Comparison of ENCODE assay signal across 11 cellular contexts in genomic region chr4:46886711-46887110, GRCh38. TPM values are rescaled to one million over a fixed set of nuclear protein-coding genes. Genes with fewer than 3 reads are reported as not detected.
A peak's percentile ranks its signal among the peaks of the same experiment; 100 is the strongest.
DNase-seq lines count a peak whose midpoint lies in the region; TF ChIP-seq lines count a peak whose summit lies in the region.
"Had no signal": no experiment of that assay in that cellular context is flagged by ENCODE, and none has a peak within 500 bp of the region (broad histone marks: within the 10 kb centered on the region; RNA-seq: fewer than 3 reads in every experiment).

No MANE protein-coding gene starts in this region.

- H3K36me3 ChIP-seq in DOHH2 (ENCODE audit: control insufficient read depth, low read length) (no peaks in the 10 kb centered on the region), mesenchymal stem cell (ENCODE audit: control insufficient read depth in 1 of 2, insufficient read depth in 2 of 2, low read depth in 1 of 2, low read length in 2 of 2) (no peaks in the 10 kb centered on the region), Peyer's patch (no peaks in the 10 kb centered on the region)

- H3K27me3 ChIP-seq in DOHH2 (ENCODE audit: control insufficient read depth, low read length), result 0 out of 2 replicates have a peak, but pooled peaks cover 3% of the 10 kb centered on the region
- no peaks in the 10 kb centered on the region for H3K27me3 ChIP-seq in mesenchymal stem cell (ENCODE audit: control insufficient read depth in 1 of 2, insufficient read depth in 1 of 2, low read length in 2 of 2)
- no peaks in the 10 kb centered on the region for H3K27me3 ChIP-seq in Peyer's patch

- no peak overlapping the region for H3K18ac ChIP-seq in mesenchymal stem cell (ENCODE audit: low read depth in 1 of 2, low read length in 2 of 2)

- H2BK12ac ChIP-seq in mesenchymal stem cell (ENCODE audit: low read length in 2 of 2), result no peak overlapping the region

- H3K79me2 ChIP-seq in DOHH2 (ENCODE audit: control insufficient read depth, low read length), result no peaks in the 10 kb centered on the region

- TF ChIP-seq CTCF in DOHH2 (IDR thresholded peaks at IDR 0.05; ENCODE audit: low read depth, low read length, poor library complexity, severe bottlenecking) (peak; percentile 40), Peyer's patch (IDR thresholded peaks at IDR 0.05) (peak in 1 of 6 experiments; percentile 34)

- H2BK120ac ChIP-seq in mesenchymal stem cell (ENCODE audit: low read depth, low read length), result no peak overlapping the region

- no peak overlapping the region for H4K91ac ChIP-seq in mesenchymal stem cell (ENCODE audit: low read length)

- H2AK5ac ChIP-seq in mesenchymal stem cell (ENCODE audit: low read length, severe bottlenecking), result no peak overlapping the region

- H3K4me3 ChIP-seq in DOHH2 (ENCODE audit: low read length), result no peak overlapping the region
- H3K4me3 ChIP-seq in mesenchymal stem cell (ENCODE audit: insufficient read depth in 1 of 2, low read depth in 1 of 2, low read length in 2 of 2), result no peak overlapping the region
- H3K4me3 ChIP-seq in Peyer's patch, result no peak overlapping the region

- no peak overlapping the region for H3K4me2 ChIP-seq in DOHH2 (ENCODE audit: low read length)
- H3K4me2 ChIP-seq in mesenchymal stem cell (ENCODE audit: low read length, poor library complexity, severe bottlenecking), result no peak overlapping the region

- no peaks in the 10 kb centered on the region for H3K9me2 ChIP-seq in DOHH2 (replicated peaks; ENCODE audit: control insufficient read depth, low read length)

- no peak overlapping the region for H2BK15ac ChIP-seq in mesenchymal stem cell (ENCODE audit: low read depth, poor library complexity, severe bottlenecking)

- no peak overlapping the region for H2BK5ac ChIP-seq in mesenchymal stem cell (ENCODE audit: low read depth, low read length, poor library complexity, severe bottlenecking)

- no CpG with 5 or more reads among the region's 2 CpGs for WGBS in mesenchymal stem cell

- no peak overlapping the region for H3K14ac ChIP-seq in mesenchymal stem cell (ENCODE audit: low read length in 2 of 2)

- no peaks in the 10 kb centered on the region for H3K79me1 ChIP-seq in mesenchymal stem cell (replicated peaks; ENCODE audit: low read length, poor library complexity, severe bottlenecking)

- H3K4me1 ChIP-seq in DOHH2 (ENCODE audit: control insufficient read depth, low read length) (no peaks in the 10 kb centered on the region), mesenchymal stem cell (ENCODE audit: control insufficient read depth, insufficient read depth, low read depth, low read length) (no peaks in the 10 kb centered on the region), Peyer's patch (no peaks in the 10 kb centered on the region)

- no peak overlapping the region for H3K9ac ChIP-seq in mesenchymal stem cell (ENCODE audit: low read length)

- H3K4ac ChIP-seq in mesenchymal stem cell (ENCODE audit: low read depth in 1 of 2, low read length in 2 of 2), result no peak overlapping the region

- H3K27ac ChIP-seq in DOHH2 (ENCODE audit: low read depth, low read length) (no peak overlapping the region), mesenchymal stem cell (ENCODE audit: low read length, poor library complexity, severe bottlenecking) (no peak overlapping the region), Peyer's patch (no peak overlapping the region)

- no peak overlapping the region for H2AFZ ChIP-seq in mesenchymal stem cell (ENCODE audit: low read depth, low read length)

- DNase-seq in LHCN-M2 (ENCODE audit: low read depth) (peak; percentile 14), astrocyte of the hippocampus (ENCODE audit: low read depth, low spot score) (peak; percentile 18), mesenchymal stem cell (peak; percentile 31), HuH-7.5 (ENCODE audit: low spot score) (no peak), DMS114 treated with DMSO at 0.1 percent for 48 hours (lab: John Stamatoyannopoulos, UW; ENCODE audit: unreplicated experiment) (no peak), Peyer's patch (no peak), NCI-H2107 (lab: John Stamatoyannopoulos, UW) (no peak)
- DNase-seq: activated naive CD4-positive, alpha-beta T cell; stimulated activated naive CD8-positive, alpha-beta T cell treated with anti-CD3 and anti-CD28 coated beads, Interleukin-15, Interleukin-2, amounts not matched to agents 100 U/mL and 50 U/mL, for 24 hours; T-helper 17 cell had no signal

- H4K8ac ChIP-seq in mesenchymal stem cell (ENCODE audit: low read length), result no peak overlapping the region

- TF ChIP-seq POLR2A in Peyer's patch (IDR thresholded peaks at IDR 0.05), result no peak

- H3K9me3 ChIP-seq in DOHH2 (ENCODE audit: control insufficient read depth, insufficient read depth, low read length) (no peaks in the 10 kb centered on the region), mesenchymal stem cell (ENCODE audit: control insufficient read depth, low read length) (no peaks in the 10 kb centered on the region), Peyer's patch (no peaks in the 10 kb centered on the region)

- no peaks in the 10 kb centered on the region for H4K20me1 ChIP-seq in DOHH2 (ENCODE audit: control insufficient read depth, insufficient read depth, low read depth, low read length)

- H3F3A ChIP-seq in DOHH2 (ENCODE audit: control insufficient read depth, insufficient read depth), result no peaks in the 10 kb centered on the region

- no peak overlapping the region for H3K23ac ChIP-seq in mesenchymal stem cell (ENCODE audit: low read length in 2 of 2)

RNA-seq across cellular contexts. Expression of gene COX7B2, which starts 22.3 kb away (rescaled TPM):
- not detected in 2 replicates for total RNA-seq in LHCN-M2 (2014; rRNA removed)
- not detected for polyA plus RNA-seq in LHCN-M2 (2012)
- not detected for polyA plus RNA-seq in mesenchymal stem cell (2013, experiment 1 of 2)
- not detected for polyA plus RNA-seq in mesenchymal stem cell (2013, experiment 2 of 2)
- not detected for total RNA-seq in Peyer's patch
- total RNA-seq: T-helper 17 cell had no signal

Comparison
In these comparisons a context has a peak if more than half of its experiments do, and no peak if none do; other contexts are left out.
1. DNase-seq: peak in LHCN-M2 (single experiment), astrocyte of the hippocampus (single experiment) and mesenchymal stem cell (single experiment); none in HuH-7.5 (single experiment), DMS114 treated with DMSO at 0.1 percent for 48 hours (single experiment), Peyer's patch (0 of 3) and NCI-H2107 (single experiment).